Comparison of ENCODE assay signal across 8 cellular contexts in the genomic region with DNA sequence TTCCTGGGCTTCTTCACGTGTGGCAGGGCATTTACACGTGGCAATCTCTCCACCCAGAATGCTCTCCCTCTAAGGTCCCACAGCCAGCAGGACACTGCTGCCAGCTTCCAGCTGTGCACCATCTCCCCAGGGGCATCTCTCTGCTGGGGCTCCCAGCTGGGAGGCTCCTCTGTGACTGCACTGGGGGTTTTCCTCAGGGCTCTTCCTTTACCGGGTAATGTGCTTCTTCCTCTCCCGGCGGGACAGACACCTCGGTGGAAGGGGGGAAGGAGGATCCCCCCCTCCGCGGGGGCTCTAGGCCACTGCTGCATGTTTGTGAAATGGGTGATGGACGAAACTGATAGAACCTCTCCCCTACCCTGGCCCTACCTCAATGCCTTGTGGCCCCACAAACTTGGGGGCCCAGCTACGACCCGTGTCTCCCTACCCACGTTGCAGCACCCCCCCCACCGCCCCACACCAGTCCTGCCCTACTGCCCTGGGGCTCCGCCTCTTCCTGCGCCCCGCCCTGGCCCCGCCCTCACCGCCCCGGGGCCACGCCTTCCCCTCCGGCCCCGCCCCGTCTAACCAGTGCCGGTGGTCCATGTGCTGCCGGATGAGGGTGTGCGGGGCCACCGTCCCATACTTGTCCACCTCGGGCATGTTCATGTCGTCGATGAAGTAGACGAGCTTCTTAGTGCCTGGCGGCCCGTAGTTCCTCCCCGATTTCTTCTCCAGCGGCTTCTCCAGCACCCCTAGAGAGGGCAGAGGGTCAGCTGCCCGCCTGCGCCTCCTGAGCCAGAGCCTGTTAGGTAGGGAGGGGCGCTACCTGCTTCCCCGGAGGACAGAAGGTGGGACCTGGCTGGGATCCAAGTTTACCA.
DNase-seq lines count a peak whose midpoint lies in the region; ATAC-seq, FAIRE-seq and TF ChIP-seq lines count a peak whose summit lies in the region.

No MANE protein-coding gene starts in this region.

- no peak for FAIRE-seq in frontal cortex (lab: Jason Lieb, UNC)

- in situ Hi-C loops in GM13977 (cut with MboI; ENCODE audit: low pct_unique_long_range_greater_than_20kb, low sequenced_read_pairs, unreplicated experiment): loop anchor here (25.0 kb wide), 1 partner anchor 478 kb away; no protein-coding TSS in a partner anchor

- TF ChIP-seq CTCF in GM13977 (IDR thresholded peaks at IDR 0.05; ENCODE audit: extremely low read depth, insufficient read depth, missing control alignments): no peak

- DNase-seq in GM13977 (ENCODE audit: low spot score) (peak; percentile 90), MV-4-11 (lab: John Stamatoyannopoulos, UW) (peak; percentile 29), activated T-cell treated with anti-CD3 and anti-CD28 coated beads for 4 hours (peak; percentile 54), frontal cortex (ENCODE audit: low spot score in 2 of 2) (peak; percentile 49 to 57), NCI-H1694 (lab: John Stamatoyannopoulos, UW) (no peak)
- DNase-seq in stimulated activated CD4-positive, alpha-beta T cell treated with anti-CD3 and anti-CD28 coated beads, Interleukin-12 subunit alpha, Interleukin-12 subunit beta, amount 100 ng/mL, for 4 hours: peak; percentile 62

- no peak for ATAC-seq in GM18861 (IDR thresholded peaks at IDR 0.05; ENCODE audit: unreplicated experiment)
- no peak for ATAC-seq in GM19328 (IDR thresholded peaks at IDR 0.05; ENCODE audit: unreplicated experiment)
